ENCODE assay signal across 9 cellular contexts in genomic region chr9:68981825-68982224, GRCh38. TPM values are rescaled to one million over a fixed set of nuclear protein-coding genes. Genes with fewer than 3 reads are reported as not detected.
DNase-seq lines count a peak whose midpoint lies in the region; ATAC-seq and TF ChIP-seq lines count a peak whose summit lies in the region.
"Had no signal": no experiment of that assay in that cellular context is flagged by ENCODE, and none has a peak within 500 bp of the region (broad histone marks: within the 10 kb centered on the region; RNA-seq: fewer than 3 reads in every experiment).

No MANE protein-coding gene starts in this region.

- intact Hi-C loops in aorta (cut with DNase I) = no loop called here

- H3K9me3 ChIP-seq in aorta (ENCODE audit: control insufficient read depth, low read length) (no peaks in the 10 kb centered on the region), T-helper 17 cell (ENCODE audit: control insufficient read depth, low read length, poor library complexity, severe bottlenecking) (no peaks in the 10 kb centered on the region)

- in situ Hi-C loops in GM13977 (cut with MboI; ENCODE audit: low pct_unique_long_range_greater_than_20kb, low sequenced_read_pairs, unreplicated experiment) = no loop called here

- ATAC-seq in GM21717 (IDR thresholded peaks at IDR 0.05; ENCODE audit: unreplicated experiment) = peak; percentile 46
- no peak for ATAC-seq in aorta (ENCODE audit: low FRiP score)
- ATAC-seq in T-helper 17 cell = no peak

- no peaks in the 10 kb centered on the region for H3K27me3 ChIP-seq in aorta (ENCODE audit: control insufficient read depth in 1 of 2, insufficient read depth in 2 of 2, low read length in 1 of 2)

- no peaks in the 10 kb centered on the region for H3K4me1 ChIP-seq in aorta (ENCODE audit: control insufficient read depth in 1 of 2, insufficient read depth in 2 of 2, low read length in 2 of 2)

- TF ChIP-seq CTCF in GM13977 (IDR thresholded peaks at IDR 0.05; ENCODE audit: extremely low read depth, insufficient read depth, missing control alignments) (no peak), fibroblast of villous mesenchyme (IDR thresholded peaks at IDR 0.05; ENCODE audit: insufficient read depth, low read depth, low read length) (no peak)

- peaks cover 2% of the 10 kb centered on the region for H3K36me3 Mint-ChIP-seq in T-helper 17 cell (ENCODE audit: low read depth)

- H3K27ac ChIP-seq in aorta (ENCODE audit: low read depth in 1 of 2, low read length in 2 of 2) = no peak overlapping the region

- no peak overlapping the region for H3K27ac Mint-ChIP-seq in T-helper 17 cell

- H3K27me3 Mint-ChIP-seq in T-helper 17 cell = peaks cover 7% of the 10 kb centered on the region

- H3K4me3 ChIP-seq in fibroblast of villous mesenchyme (ENCODE audit: low read depth, low read length) (no peak overlapping the region), aorta (ENCODE audit: low read length in 2 of 2) (no peak overlapping the region)

- DNase-seq in GM13977 (ENCODE audit: low spot score) (peak; percentile 39), MV-4-11 (lab: John Stamatoyannopoulos, UW) (peak; percentile 66), fibroblast of villous mesenchyme (ENCODE audit: low read depth) (peak; percentile 25), aorta (no peak), T-helper 17 cell (no peak), SIG-M5 treated with dmso at 0.1 percent for 504 hours (lab: John Stamatoyannopoulos, UW; ENCODE audit: unreplicated experiment) (no peak)
- DNase-seq in stimulated activated CD4-positive, alpha-beta T cell treated with anti-CD3 and anti-CD28 coated beads, Interleukin-12 subunit alpha, Interleukin-12 subunit beta, amount 100 ng/mL, for 4 hours = no peak
- DNase-seq: glutamatergic neuron had no signal

- no peaks in the 10 kb centered on the region for H3K36me3 ChIP-seq in aorta (ENCODE audit: control insufficient read depth in 1 of 2, insufficient read depth in 2 of 2, low read length in 1 of 2)

- WGBS in aorta, 2 donors = 22 to 31% methylated on average over 6 of the region's 6 CpGs

- H3K4me1 Mint-ChIP-seq in T-helper 17 cell = peaks cover 7% of the 10 kb centered on the region

- H3K4me3 Mint-ChIP-seq in T-helper 17 cell = no peak overlapping the region

RNA-seq across cellular contexts. Expression of gene PRKACG, which starts 32.1 kb away (rescaled TPM):
- not detected in 2 replicates for total RNA-seq in fibroblast of villous mesenchyme
- total RNA-seq in aorta = not detected
- polyA plus RNA-seq in aorta = not detected
- total RNA-seq in T-helper 17 cell = not detected

RNA-seq across cellular contexts. Expression of gene FXN, which starts 53.7 kb away (rescaled TPM):
- total RNA-seq in fibroblast of villous mesenchyme (2.6 TPM in 2 replicates), aorta (1 to 10 TPM; 7.1 to 7.3 TPM), T-helper 17 cell (10 to 100 TPM; 11.7 to 16.2 TPM)
- polyA plus RNA-seq in aorta = 1 to 10 TPM; 2.8 to 7.8 TPM

Comparison
In these comparisons a context has a peak if more than half of its experiments do, and no peak if none do; other contexts are left out.
1. DNase-seq: peak in GM13977 (single experiment), MV-4-11 (single experiment) and fibroblast of villous mesenchyme (single experiment); none in aorta (0 of 2), T-helper 17 cell (0 of 3), stimulated activated CD4-positive, alpha-beta T cell treated with anti-CD3 and anti-CD28 coated beads, Interleukin-12 subunit alpha, Interleukin-12 subunit beta, amount 100 ng/mL, for 4 hours (single experiment) and SIG-M5 treated with dmso at 0.1 percent for 504 hours (single experiment).